ENCODE assay signal across 1 cellular context in genomic region chr1:6490181-6491075, GRCh38.
TF ChIP-seq lines count a peak whose summit lies in the region.

No MANE protein-coding gene starts in this region.

TF ChIP-seq in GM23338, 12 proteins besides CTCF, POLR2A, EP300 and RAD21:
- TF ChIP-seq ZNF462 (CRISPR knock-in tag; IDR thresholded peaks at IDR 0.05), result no peak
- TF ChIP-seq POLR2AphosphoS5 (IDR thresholded peaks at IDR 0.05; ENCODE audit: low read depth), result peak; percentile 64; the same call in 1 of the 2 replicates
- TF ChIP-seq CREB1 (CRISPR knock-in tag; IDR thresholded peaks at IDR 0.05; ENCODE audit: low read depth), result peak; percentile 32; the same call in 1 of the 2 replicates
- no peak for TF ChIP-seq ZNF114 (CRISPR knock-in tag; IDR thresholded peaks at IDR 0.05)
- TF ChIP-seq ZNF331 (CRISPR knock-in tag; IDR thresholded peaks at IDR 0.05; ENCODE audit: low read depth), result no peak
